In genomic region chr10:14556285-14556956, GRCh38 we compare ENCODE assay signal across 8 cellular contexts.
DNase-seq lines count a peak whose midpoint lies in the region; ATAC-seq and TF ChIP-seq lines count a peak whose summit lies in the region.

No MANE protein-coding gene starts in this region.

- WGBS in upper lobe of left lung, 2 donors, result 60 to 64% methylated on average over 7 to 12 of the region's 12 CpGs

- peak overlapping the region; percentile 93 for H3K27ac Mint-ChIP-seq in activated T-cell treated with anti-CD3 and anti-CD28 coated beads, Interleukin-2, amount 50 U/mL, for 24 hours

- H3K4me3 Mint-ChIP-seq in activated T-cell treated with anti-CD3 and anti-CD28 coated beads, Interleukin-2, amount 50 U/mL, for 24 hours, result peak overlapping the region; percentile 30

- TF ChIP-seq CTCF in upper lobe of left lung (IDR thresholded peaks at IDR 0.05), result peak in 4 of 6 experiments; percentile 27 to 32 (median 29)

- no peak for TF ChIP-seq EP300 in upper lobe of left lung (IDR thresholded peaks at IDR 0.05)

- intact Hi-C loops in Right ventricle myocardium superior (cut with DNase I) (no loop called here), Right ventricle myocardium inferior (cut with DNase I) (no loop called here)

- no peaks in the 10 kb centered on the region for H3K9me3 Mint-ChIP-seq in activated T-cell treated with anti-CD3 and anti-CD28 coated beads, Interleukin-2, amount 50 U/mL, for 24 hours

- peak overlapping the region; percentile 27 to 76 (median 70) for H3K27ac ChIP-seq in upper lobe of left lung

- peaks cover 70% of the 10 kb centered on the region for H3K36me3 Mint-ChIP-seq in activated T-cell treated with anti-CD3 and anti-CD28 coated beads, Interleukin-2, amount 50 U/mL, for 24 hours (ENCODE audit: low read depth)

- ATAC-seq in Right ventricle myocardium superior (ENCODE audit: poor library complexity), result peak; percentile 41
- ATAC-seq in Right ventricle myocardium inferior, result no peak
- ATAC-seq in HG03025 (IDR thresholded peaks at IDR 0.05; ENCODE audit: low FRiP score, unreplicated experiment), result peak; percentile 42
- peak; percentile 43 to 77 for ATAC-seq in upper lobe of left lung (ENCODE audit: low FRiP score in 2 of 2)

- H3K9me3 ChIP-seq in upper lobe of left lung, result no peaks in the 10 kb centered on the region

- DNase-seq in Right ventricle myocardium superior (no peak), Right ventricle myocardium inferior (ENCODE audit: missing footprints) (no peak), kidney tubule cell (ENCODE audit: low spot score) (peak; percentile 31), upper lobe of left lung (peak in 1 of 2 donors; percentile 80), AML-193 (lab: John Stamatoyannopoulos, UW) (no peak)
- peak; percentile 51 for DNase-seq in activated T-cell treated with anti-CD3 and anti-CD28 coated beads, Interleukin-2, amount 50 U/mL, for 24 hours
- DNase-seq in activated CD8-positive, alpha-beta memory T cell treated with anti-CD3 and anti-CD28 coated beads, Interleukin-2, amount 50 U/mL, for 4 hours, result no peak

- no peaks in the 10 kb centered on the region for H3K27me3 ChIP-seq in upper lobe of left lung

- H3K4me3 ChIP-seq in upper lobe of left lung, result no peak overlapping the region

- no peaks in the 10 kb centered on the region for H3K27me3 Mint-ChIP-seq in activated T-cell treated with anti-CD3 and anti-CD28 coated beads, Interleukin-2, amount 50 U/mL, for 24 hours

- H3K36me3 ChIP-seq in upper lobe of left lung, result no peaks in the 10 kb centered on the region

- peaks cover 96% of the 10 kb centered on the region for H3K4me1 Mint-ChIP-seq in activated T-cell treated with anti-CD3 and anti-CD28 coated beads, Interleukin-2, amount 50 U/mL, for 24 hours (ENCODE audit: low read depth)

- TF ChIP-seq POLR2A in upper lobe of left lung (IDR thresholded peaks at IDR 0.05), result peak in 1 of 4 donors; percentile 5

- H3K4me1 ChIP-seq in upper lobe of left lung, result peaks cover 38 to 55% (median 45%) of the 10 kb centered on the region in 4 donors

Comparison
In these comparisons a context has a peak if more than half of its experiments do, and no peak if none do; other contexts are left out.
1. DNase-seq: peak in activated T-cell treated with anti-CD3 and anti-CD28 coated beads, Interleukin-2, amount 50 U/mL, for 24 hours (single experiment) and kidney tubule cell (single experiment); none in Right ventricle myocardium superior (single experiment), Right ventricle myocardium inferior (single experiment), AML-193 (0 of 2) and activated CD8-positive, alpha-beta memory T cell treated with anti-CD3 and anti-CD28 coated beads, Interleukin-2, amount 50 U/mL, for 4 hours (single experiment).